Comparison of ENCODE assay signal across 12 cellular contexts in the genomic region with DNA sequence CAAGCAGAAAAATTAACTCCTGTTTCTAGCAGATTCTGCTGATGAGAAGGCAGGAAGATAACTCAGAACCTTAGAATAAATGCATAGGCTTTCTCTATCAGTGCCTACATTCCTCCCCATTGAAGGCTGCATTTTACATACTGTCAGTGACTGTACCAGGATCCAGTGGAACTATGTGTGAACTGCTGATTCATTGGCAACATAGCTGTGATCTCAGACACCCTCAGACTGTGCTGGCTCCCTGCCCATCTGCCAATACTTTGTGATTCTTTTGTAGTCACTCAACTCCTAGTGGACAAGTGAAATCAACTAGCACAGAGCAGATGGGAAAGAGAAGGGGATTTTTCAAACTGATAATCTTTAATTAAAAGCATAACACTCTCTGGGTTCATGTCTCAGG.
DNase-seq lines count a peak whose midpoint lies in the region; ATAC-seq and TF ChIP-seq lines count a peak whose summit lies in the region.
"Had no signal": no experiment of that assay in that cellular context is flagged by ENCODE, and none has a peak within 500 bp of the region (broad histone marks: within the 10 kb centered on the region; RNA-seq: fewer than 3 reads in every experiment).

No MANE protein-coding gene starts in this region.

- H3K4me3 ChIP-seq in trophoblast cell (ENCODE audit: low read depth, low read length) (no peak overlapping the region), colonic mucosa (no peak overlapping the region)
- H3K4me3 ChIP-seq: ovary had no signal

- intact Hi-C loops in colonic mucosa (cut with DNase I): no loop called here

- no peak overlapping the region for H3K27ac ChIP-seq in epithelial cell of prostate
- H3K27ac ChIP-seq in trophoblast cell (ENCODE audit: low read depth, low read length): no peak overlapping the region
- no peak overlapping the region for H3K27ac ChIP-seq in colonic mucosa
- H3K27ac ChIP-seq: ovary had no signal

- H2AK5ac ChIP-seq in trophoblast cell (ENCODE audit: low read length): no peak overlapping the region

- no peak overlapping the region for H4K91ac ChIP-seq in trophoblast cell (ENCODE audit: low read depth, low read length)

- H3K79me1 ChIP-seq in trophoblast cell (ENCODE audit: low read length): no peaks in the 10 kb centered on the region

- no peak overlapping the region for H3K4me2 ChIP-seq in trophoblast cell (ENCODE audit: low read length)

- no peak overlapping the region for H2BK120ac ChIP-seq in trophoblast cell (ENCODE audit: insufficient read depth, low read length, poor library complexity)

- H3K9me3 ChIP-seq in trophoblast cell (ENCODE audit: insufficient read depth, low read depth, low read length) (no peaks in the 10 kb centered on the region), colonic mucosa (no peaks in the 10 kb centered on the region)
- H3K9me3 ChIP-seq: ovary had no signal

- no peak overlapping the region for H3K14ac ChIP-seq in trophoblast cell (ENCODE audit: low read length)

- H3K36me3 ChIP-seq in trophoblast cell (ENCODE audit: control insufficient read depth in 1 of 2, insufficient read depth in 2 of 2, low read length in 2 of 2) (no peaks in the 10 kb centered on the region), colonic mucosa (no peaks in the 10 kb centered on the region)
- H3K36me3 ChIP-seq: ovary had no signal

- H3K23ac ChIP-seq in trophoblast cell (ENCODE audit: low read length): peak overlapping the region; percentile 33

- H4K8ac ChIP-seq in trophoblast cell (ENCODE audit: low read depth, low read length): no peak overlapping the region

- H3K27me3 ChIP-seq in trophoblast cell (ENCODE audit: insufficient read depth, low read length): no peaks in the 10 kb centered on the region
- no peaks in the 10 kb centered on the region for H3K27me3 ChIP-seq in colonic mucosa
- H3K27me3 ChIP-seq: ovary had no signal

- H3K18ac ChIP-seq in trophoblast cell (ENCODE audit: low read length): no peak overlapping the region

- H2BK12ac ChIP-seq in trophoblast cell (ENCODE audit: low read length): no peak overlapping the region

- no peak overlapping the region for H2AFZ ChIP-seq in trophoblast cell (ENCODE audit: insufficient read depth, low read length, poor library complexity)

- H3K9ac ChIP-seq in trophoblast cell (ENCODE audit: low read length) (no peak overlapping the region), colonic mucosa (ENCODE audit: low read depth in 2 of 2, low read length in 2 of 2) (no peak overlapping the region)

- H4K12ac ChIP-seq in trophoblast cell (ENCODE audit: low read depth, low read length): no peak overlapping the region

- no peak overlapping the region for H2BK5ac ChIP-seq in trophoblast cell (ENCODE audit: low read depth, low read length, poor library complexity)

- peak; percentile 55 for DNase-seq in ELR (ENCODE audit: low read depth)
- DNase-seq in NCI-H524 treated with DMSO at 0.1 percent for 48 hours (lab: John Stamatoyannopoulos, UW): peak; percentile 77
- peak; percentile 77 for DNase-seq in epithelial cell of prostate (ENCODE audit: low read depth, low spot score)
- peak; percentile 67 to 69 for DNase-seq in trophoblast cell
- DNase-seq in NCI-H526 treated with DMSO at 0.1 percent for 48 hours (lab: John Stamatoyannopoulos, UW): no peak
- DNase-seq in colonic mucosa: no peak
- no peak for DNase-seq in LoVo (ENCODE audit: low spot score)
- DNase-seq: DND-41, NCI-H2081 treated with DMSO at 0.1 percent for 48 hours, ovary, T-helper 17 cell had no signal

- H3K79me2 ChIP-seq in trophoblast cell (ENCODE audit: control insufficient read depth, insufficient read depth, low read length, poor library complexity): no peaks in the 10 kb centered on the region

- no peak for TF ChIP-seq CTCF in colonic mucosa (IDR thresholded peaks at IDR 0.05)

- ATAC-seq in HG02870 (IDR thresholded peaks at IDR 0.05; ENCODE audit: unreplicated experiment): no peak
- ATAC-seq: T-helper 17 cell had no signal

- H3K4ac ChIP-seq in trophoblast cell (ENCODE audit: low read depth, low read length): no peak overlapping the region

- H3K4me1 ChIP-seq in trophoblast cell (ENCODE audit: control insufficient read depth in 1 of 2, insufficient read depth in 2 of 2, low read length in 2 of 2): no peaks in the 10 kb centered on the region
- H3K4me1 ChIP-seq in colonic mucosa: peaks cover 5% of the 10 kb centered on the region

Comparison
In these comparisons a context has a peak if more than half of its experiments do, and no peak if none do; other contexts are left out.
1. DNase-seq: peak in ELR (single experiment), NCI-H524 treated with DMSO at 0.1 percent for 48 hours (single experiment), epithelial cell of prostate (single experiment) and trophoblast cell (2 of 2); none in NCI-H526 treated with DMSO at 0.1 percent for 48 hours (single experiment), colonic mucosa (single experiment) and LoVo (single experiment).